In the genomic region with DNA sequence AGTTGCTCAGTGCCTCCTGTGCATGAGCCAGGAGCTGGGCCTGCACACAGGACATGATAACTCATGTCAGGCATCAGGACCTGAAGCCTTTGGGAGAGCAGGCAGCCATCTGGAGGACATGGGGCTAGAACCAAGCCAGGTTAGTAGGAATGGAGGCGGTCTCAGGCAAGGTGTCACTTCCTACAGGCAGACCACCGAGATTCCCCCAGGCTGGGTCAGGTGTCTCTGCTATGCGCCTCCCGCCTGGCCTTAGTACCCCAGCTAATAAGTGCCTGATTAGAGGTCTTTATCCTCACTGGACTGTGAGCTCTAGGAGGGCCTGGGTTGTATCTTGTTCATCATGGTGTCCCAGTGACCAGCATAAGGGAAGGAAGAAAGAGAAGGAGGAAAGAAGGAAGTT, we compare ENCODE assay signal across 21 cellular contexts. TPM values are rescaled to one million over a fixed set of nuclear protein-coding genes. Genes with fewer than 3 reads are reported as not detected.
"Had no signal": no experiment of that assay in that cellular context is flagged by ENCODE, and none has a peak within 500 bp of the region (broad histone marks: within the 10 kb centered on the region; RNA-seq: fewer than 3 reads in every experiment).

No MANE protein-coding gene starts in this region.

- H3K4me2 ChIP-seq: hepatocyte, neural progenitor cell had no signal

- H3K4me3 ChIP-seq: esophagus squamous epithelium, gastroesophageal sphincter, hepatocyte, neural progenitor cell, psoas muscle, spleen, testis, tibial nerve, upper lobe of right lung, vagina had no signal

- H3K79me2 ChIP-seq: hepatocyte, parathyroid adenoma had no signal

- H3K27ac ChIP-seq: esophagus squamous epithelium, hepatocyte, neural progenitor cell, parathyroid adenoma, spleen, testis, tibial nerve, upper lobe of right lung, vagina had no signal

- H3K9ac ChIP-seq: neural progenitor cell, parathyroid adenoma had no signal

- DNase-seq: esophagus squamous epithelium, left colon, natural killer cell, occipital lobe, psoas muscle, spleen, upper lobe of right lung had no signal

- H3K36me3 ChIP-seq: neural progenitor cell, upper lobe of right lung had no signal

- H3K27me3 ChIP-seq: hepatocyte, testis, vagina had no signal

- ATAC-seq: gastroesophageal sphincter; psoas muscle; sciatic nerve; stimulated activated memory B cell treated with anti-CD40 and anti-IgM and Interleukin-4, amounts not matched to agents 10 μg/mL and 1 μg/mL and 100 μg/mL, for 72 hours had no signal

- H2AFZ ChIP-seq: hepatocyte, neural progenitor cell, parathyroid adenoma had no signal

- H3K36me3 Mint-ChIP-seq: natural killer cell had no signal

- H3K4me3 Mint-ChIP-seq: dendritic cell treated with granulocyte-macrophage colony-stimulating factor and Interleukin-4, amounts not matched to agents 40 ng/mL and 50 ng/mL, for 4 days; stimulated activated memory B cell treated with anti-CD40 and anti-IgM and Interleukin-4, amounts not matched to agents 10 μg/mL and 1 μg/mL and 100 μg/mL, for 72 hours; stimulated activated naive CD8-positive, alpha-beta T cell treated with anti-CD3 and anti-CD28 coated beads, Interleukin-15, amount 100 ng/mL, for 72 hours had no signal

- H3K9me3 ChIP-seq: esophagus squamous epithelium, gastroesophageal sphincter, psoas muscle, spleen, testis, tibial nerve, upper lobe of right lung, vagina had no signal

- H3K27ac Mint-ChIP-seq: dendritic cell treated with granulocyte-macrophage colony-stimulating factor and Interleukin-4, amounts not matched to agents 40 ng/mL and 50 ng/mL, for 4 days; natural killer cell; stimulated activated memory B cell treated with anti-CD40 and anti-IgM and Interleukin-4, amounts not matched to agents 10 μg/mL and 1 μg/mL and 100 μg/mL, for 72 hours; stimulated activated naive CD8-positive, alpha-beta T cell treated with anti-CD3 and anti-CD28 coated beads, Interleukin-15, amount 100 ng/mL, for 72 hours had no signal

- H3K9me3 Mint-ChIP-seq: dendritic cell treated with granulocyte-macrophage colony-stimulating factor and Interleukin-4, amounts not matched to agents 40 ng/mL and 50 ng/mL, for 4 days; natural killer cell; neural progenitor cell; stimulated activated memory B cell treated with anti-CD40 and anti-IgM and Interleukin-4, amounts not matched to agents 10 μg/mL and 1 μg/mL and 100 μg/mL, for 72 hours; stimulated activated naive CD8-positive, alpha-beta T cell treated with anti-CD3 and anti-CD28 coated beads, Interleukin-15, amount 100 ng/mL, for 72 hours had no signal

RNA-seq across cellular contexts. Expression of gene SGCA, which starts 51.4 kb away (rescaled TPM):
- total RNA-seq: kidney epithelial cell, lung microvascular endothelial cell, mononuclear cell, natural killer cell, occipital lobe had no signal
